Comparison of ENCODE assay signal across 9 cellular contexts in genomic region chrX:70033348-70033747, GRCh38. TPM values are rescaled to one million over a fixed set of nuclear protein-coding genes. Genes with fewer than 3 reads are reported as not detected.
DNase-seq lines count a peak whose midpoint lies in the region; ATAC-seq, FAIRE-seq and TF ChIP-seq lines count a peak whose summit lies in the region.
"Had no signal": no experiment of that assay in that cellular context is flagged by ENCODE, and none has a peak within 500 bp of the region (broad histone marks: within the 10 kb centered on the region; RNA-seq: fewer than 3 reads in every experiment).

No MANE protein-coding gene starts in this region.

- H3K9me3 ChIP-seq in small intestine (ENCODE audit: control insufficient read depth, low read depth) = no peaks in the 10 kb centered on the region

- no peaks in the 10 kb centered on the region; the same call in 1 of the 2 replicates for H3K4me1 ChIP-seq in GM23338 (ENCODE audit: insufficient read depth)
- H3K4me1 ChIP-seq in small intestine (ENCODE audit: control insufficient read depth in 2 of 2, insufficient read depth in 1 of 2, low read depth in 1 of 2, low read length in 1 of 2) = no peaks in the 10 kb centered on the region

- FAIRE-seq in small intestine (lab: Jason Lieb, UNC) = no peak

- H4K20me1 ChIP-seq in GM23338 (replicated peaks; ENCODE audit: insufficient read depth) = no peaks in the 10 kb centered on the region

- H3K36me3 Mint-ChIP-seq in GM23338 (ENCODE audit: low read depth) = no peaks in the 10 kb centered on the region
- H3K36me3 Mint-ChIP-seq in brain = no peaks in the 10 kb centered on the region

- H3K27me3 ChIP-seq in GM23338 (ENCODE audit: insufficient read depth) = no peaks in the 10 kb centered on the region
- H3K27me3 ChIP-seq in small intestine (ENCODE audit: control insufficient read depth in 2 of 2, insufficient read depth in 2 of 2, low read length in 2 of 2) = no peaks in the 10 kb centered on the region

- no peak overlapping the region for H2AFZ ChIP-seq in GM23338

- H3K9me3 Mint-ChIP-seq in GM23338 (no peaks in the 10 kb centered on the region), brain (no peaks in the 10 kb centered on the region)
- H3K9me3 Mint-ChIP-seq: central memory CD8-positive, alpha-beta T cell had no signal

- no peaks in the 10 kb centered on the region for H3F3A ChIP-seq in GM23338 (replicated peaks; ENCODE audit: low read depth)

- TF ChIP-seq CTCF in GM23338 (conservative IDR thresholded peaks at IDR 0.05; ENCODE audit: low read depth in 2 of 2) (peak; percentile 63 to 74), brain (conservative IDR thresholded peaks at IDR 0.05) (peak; percentile 49 to 60)

- no peak overlapping the region for H3K4me3 ChIP-seq in GM23338
- no peak overlapping the region for H3K4me3 ChIP-seq in small intestine (ENCODE audit: low read depth in 1 of 2, low read length in 2 of 2)

- H3K27ac ChIP-seq in GM23338 (ENCODE audit: low read depth) (no peak overlapping the region), small intestine (ENCODE audit: low read depth in 1 of 2, low read length in 1 of 2) (no peak overlapping the region)

- no peak overlapping the region for H3K4me3 Mint-ChIP-seq in GM23338
- no peak overlapping the region for H3K4me3 Mint-ChIP-seq in brain
- H3K4me3 Mint-ChIP-seq: central memory CD8-positive, alpha-beta T cell had no signal

- H3K4me1 Mint-ChIP-seq in GM23338 (peaks cover 12% of the 10 kb centered on the region), brain (peaks cover 21% of the 10 kb centered on the region)
- H3K4me1 Mint-ChIP-seq: central memory CD8-positive, alpha-beta T cell had no signal

- H3K36me3 ChIP-seq in GM23338 (ENCODE audit: insufficient read depth) = no peaks in the 10 kb centered on the region
- H3K36me3 ChIP-seq in small intestine (ENCODE audit: control insufficient read depth in 2 of 2, insufficient read depth in 2 of 2, low read length in 2 of 2) = no peaks in the 10 kb centered on the region

- ATAC-seq in GM23338 (peak; percentile 85), GM18861 (IDR thresholded peaks at IDR 0.05; ENCODE audit: unreplicated experiment) (no peak)

- no peak overlapping the region for H3K4me2 ChIP-seq in GM23338

- no peaks in the 10 kb centered on the region for H3K79me2 ChIP-seq in GM23338 (replicated peaks; ENCODE audit: insufficient read depth)

- 63 to 77% (median 70%) methylated on average over 8 of the region's 8 CpGs for WGBS in small intestine, 3 donors

- H3K9me2 ChIP-seq in GM23338 (ENCODE audit: insufficient read depth) = no peaks in the 10 kb centered on the region

- peak; percentile 3 to 6 for DNase-seq in activated CD4-positive, alpha-beta T cell treated with anti-CD3 and anti-CD28 coated beads for 4 hours
- DNase-seq in activated CD4-positive, alpha-beta T cell treated with anti-CD3 and anti-CD28 coated beads for 1 hour = no peak
- DNase-seq in GM23338 (ENCODE audit: low spot score) (peak; percentile 76), NCI-H460 (ENCODE audit: extremely low read depth, low read depth) (peak; percentile 8), mesenteric fat pad (ENCODE audit: low spot score) (peak; percentile 57), small intestine (no peak)

- peaks cover 2% of the 10 kb centered on the region for H3K27me3 Mint-ChIP-seq in GM23338 (ENCODE audit: insufficient read depth, low read depth, poor library complexity)
- peaks cover 2% of the 10 kb centered on the region for H3K27me3 Mint-ChIP-seq in brain
- H3K27me3 Mint-ChIP-seq: central memory CD8-positive, alpha-beta T cell had no signal

- H3K27ac Mint-ChIP-seq in GM23338 (no peak overlapping the region), brain (peak overlapping the region in 4 of 5 experiments; percentile 17 to 85 (median 69))

TF ChIP-seq in GM23338, 12 proteins besides CTCF, POLR2A, EP300 and RAD21 (continues in another document):
- TF ChIP-seq CREB1 (CRISPR knock-in tag; IDR thresholded peaks at IDR 0.05; ENCODE audit: low read depth) (no peak), ZNF114 (CRISPR knock-in tag; IDR thresholded peaks at IDR 0.05) (no peak), EZH2 (IDR thresholded peaks at IDR 0.05; ENCODE audit: low read depth, unreplicated experiment) (no peak), NANOG (IDR thresholded peaks at IDR 0.05; ENCODE audit: borderline replicate concordance) (no peak)
- TF ChIP-seq, protein P1, sequence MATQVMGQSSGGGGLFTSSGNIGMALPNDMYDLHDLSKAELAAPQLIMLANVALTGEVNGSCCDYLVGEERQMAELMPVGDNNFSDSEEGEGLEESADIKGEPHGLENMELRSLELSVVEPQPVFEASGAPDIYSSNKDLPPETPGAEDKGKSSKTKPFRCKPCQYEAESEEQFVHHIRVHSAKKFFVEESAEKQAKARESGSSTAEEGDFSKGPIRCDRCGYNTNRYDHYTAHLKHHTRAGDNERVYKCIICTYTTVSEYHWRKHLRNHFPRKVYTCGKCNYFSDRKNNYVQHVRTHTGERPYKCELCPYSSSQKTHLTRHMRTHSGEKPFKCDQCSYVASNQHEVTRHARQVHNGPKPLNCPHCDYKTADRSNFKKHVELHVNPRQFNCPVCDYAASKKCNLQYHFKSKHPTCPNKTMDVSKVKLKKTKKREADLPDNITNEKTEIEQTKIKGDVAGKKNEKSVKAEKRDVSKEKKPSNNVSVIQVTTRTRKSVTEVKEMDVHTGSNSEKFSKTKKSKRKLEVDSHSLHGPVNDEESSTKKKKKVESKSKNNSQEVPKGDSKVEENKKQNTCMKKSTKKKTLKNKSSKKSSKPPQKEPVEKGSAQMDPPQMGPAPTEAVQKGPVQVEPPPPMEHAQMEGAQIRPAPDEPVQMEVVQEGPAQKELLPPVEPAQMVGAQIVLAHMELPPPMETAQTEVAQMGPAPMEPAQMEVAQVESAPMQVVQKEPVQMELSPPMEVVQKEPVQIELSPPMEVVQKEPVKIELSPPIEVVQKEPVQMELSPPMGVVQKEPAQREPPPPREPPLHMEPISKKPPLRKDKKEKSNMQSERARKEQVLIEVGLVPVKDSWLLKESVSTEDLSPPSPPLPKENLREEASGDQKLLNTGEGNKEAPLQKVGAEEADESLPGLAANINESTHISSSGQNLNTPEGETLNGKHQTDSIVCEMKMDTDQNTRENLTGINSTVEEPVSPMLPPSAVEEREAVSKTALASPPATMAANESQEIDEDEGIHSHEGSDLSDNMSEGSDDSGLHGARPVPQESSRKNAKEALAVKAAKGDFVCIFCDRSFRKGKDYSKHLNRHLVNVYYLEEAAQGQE (IDR thresholded peaks at IDR 0.05; ENCODE audit: unreplicated experiment) = no peak

RNA-seq across cellular contexts. Expression of gene AWAT2, which starts 16.4 kb away (rescaled TPM):
- not detected in 2 replicates for total RNA-seq in GM23338 (2014; rRNA removed; shearing (Covaris generic))
- polyA plus RNA-seq in GM23338 (2016; fragmentation: Nextera tagmentation; extraction: Ambion mirVana) = not detected in 2 replicates
- total RNA-seq in NCI-H460 (2014; rRNA removed; shearing (Covaris generic)) = not detected in 2 replicates
- not detected in 2 replicates for polyA plus RNA-seq in NCI-H460 (2014; cell fraction: nucleus; rRNA removed)
- polyA plus RNA-seq in brain (ENCODE audit: insufficient read depth, low read depth, low replicate concordance) = not detected
- total RNA-seq in mesenteric fat pad = not detected
- polyA plus RNA-seq in small intestine = not detected

RNA-seq across cellular contexts. Expression of gene OTUD6A, which starts 28.9 kb away (rescaled TPM):
- total RNA-seq in GM23338 (2014; rRNA removed; shearing (Covaris generic)) = 0.17 TPM in 1 of 2 replicates, not detected in the other
- polyA plus RNA-seq in GM23338 (2016; fragmentation: Nextera tagmentation; extraction: Ambion mirVana) (not detected in 2 replicates), brain (ENCODE audit: insufficient read depth, low read depth, low replicate concordance) (not detected), small intestine (not detected)
- total RNA-seq in NCI-H460 (2014; rRNA removed; shearing (Covaris generic)) = not detected in 2 replicates
- polyA plus RNA-seq in NCI-H460 (2014; cell fraction: nucleus; rRNA removed) = not detected in 2 replicates
- total RNA-seq in mesenteric fat pad = not detected

Comparison
In these comparisons a context has a peak if more than half of its experiments do, and no peak if none do; other contexts are left out.
1. DNase-seq: peak in activated CD4-positive, alpha-beta T cell treated with anti-CD3 and anti-CD28 coated beads for 4 hours (2 of 2), GM23338 (single experiment), NCI-H460 (single experiment) and mesenteric fat pad (single experiment); none in activated CD4-positive, alpha-beta T cell treated with anti-CD3 and anti-CD28 coated beads for 1 hour (single experiment) and small intestine (single experiment).